ENCODE assay signal across 8 cellular contexts in the genomic region with DNA sequence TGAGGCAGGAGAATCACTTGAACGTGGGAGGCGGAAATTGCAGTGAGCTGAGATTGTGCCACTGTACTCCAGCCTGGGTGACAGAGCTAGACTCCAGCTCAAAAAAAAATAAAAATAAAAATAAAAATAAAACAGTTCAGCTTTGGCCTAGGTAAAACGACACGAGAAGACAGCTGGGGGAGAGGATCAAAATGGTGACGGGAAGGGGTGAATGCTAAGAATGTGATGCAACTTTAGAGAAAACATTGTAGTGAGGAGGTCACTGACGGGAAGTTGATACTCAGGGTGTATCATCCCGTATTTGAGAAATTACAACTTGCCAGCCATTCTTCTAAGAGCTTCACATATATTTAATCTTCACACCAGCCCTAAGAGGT. TPM values are rescaled to one million over a fixed set of nuclear protein-coding genes. Genes with fewer than 3 reads are reported as not detected.
DNase-seq lines count a peak whose midpoint lies in the region; ATAC-seq and TF ChIP-seq lines count a peak whose summit lies in the region.

No MANE protein-coding gene starts in this region.

- H3K36me3 Mint-ChIP-seq in activated T-helper 1 cell treated with anti-CD3 and anti-CD28 coated beads, Interleukin-12 subunit alpha, Interleukin-12 subunit beta, Interleukin-2, Interleukin-4 antibody, amounts not matched to agents 30 ng/mL and 10 ng/mL and 1 ng/mL, durations not matched to agents 14 hours and 24 hours and 36 hours (ENCODE audit: low read depth) = peaks cover 49% of the 10 kb centered on the region
- peaks cover 17 to 31% (median 21%) of the 10 kb centered on the region in 3 donors for H3K36me3 Mint-ChIP-seq in immature natural killer cell

- 64% methylated on average over 7 of the region's 7 CpGs for WGBS in suprapubic skin

- peak overlapping the region; percentile 84 for H3K27ac ChIP-seq in suprapubic skin

- no peaks in the 10 kb centered on the region for H3K9me3 Mint-ChIP-seq in activated T-helper 1 cell treated with anti-CD3 and anti-CD28 coated beads, Interleukin-12 subunit alpha, Interleukin-12 subunit beta, Interleukin-2, Interleukin-4 antibody, amounts not matched to agents 30 ng/mL and 10 ng/mL and 1 ng/mL, durations not matched to agents 14 hours and 24 hours and 36 hours
- H3K9me3 Mint-ChIP-seq in immature natural killer cell = no peaks in the 10 kb centered on the region

- no peaks in the 10 kb centered on the region for H3K27me3 Mint-ChIP-seq in activated T-helper 1 cell treated with anti-CD3 and anti-CD28 coated beads, Interleukin-12 subunit alpha, Interleukin-12 subunit beta, Interleukin-2, Interleukin-4 antibody, amounts not matched to agents 30 ng/mL and 10 ng/mL and 1 ng/mL, durations not matched to agents 14 hours and 24 hours and 36 hours (ENCODE audit: insufficient read depth)
- H3K27me3 Mint-ChIP-seq in immature natural killer cell (ENCODE audit: low read depth in 3 of 3) = peaks cover 3 to 23% (median 11%) of the 10 kb centered on the region in 3 donors

- H3K4me3 Mint-ChIP-seq in activated T-helper 1 cell treated with anti-CD3 and anti-CD28 coated beads, Interleukin-12 subunit alpha, Interleukin-12 subunit beta, Interleukin-2, Interleukin-4 antibody, amounts not matched to agents 30 ng/mL and 10 ng/mL and 1 ng/mL, durations not matched to agents 14 hours and 24 hours and 36 hours = peak overlapping the region; percentile 97
- H3K4me3 Mint-ChIP-seq in immature natural killer cell = peak overlapping the region; percentile 84 to 89 (median 88)

- peak; percentile 40 for DNase-seq in SIG-M5 treated with dmso at 0.1 percent for 504 hours (lab: John Stamatoyannopoulos, UW; ENCODE audit: unreplicated experiment)
- DNase-seq in SIG-M5 (lab: John Stamatoyannopoulos, UW) = no peak
- DNase-seq in activated T-helper 1 cell treated with anti-CD3 and anti-CD28 coated beads, Interleukin-12 subunit alpha, Interleukin-12 subunit beta, Interleukin-2, Interleukin-4 antibody, amounts not matched to agents 30 ng/mL and 10 ng/mL and 1 ng/mL, durations not matched to agents 14 hours and 24 hours and 36 hours (ENCODE audit: low spot score) = no peak
- no peak for DNase-seq in immature natural killer cell
- DNase-seq in suprapubic skin (ENCODE audit: low spot score in 2 of 2) = no peak

- TF ChIP-seq CTCF in suprapubic skin (IDR thresholded peaks at IDR 0.05) = no peak

- intact Hi-C loops in activated T-helper 1 cell treated with anti-CD3 and anti-CD28 coated beads, Interleukin-12 subunit alpha, Interleukin-12 subunit beta, Interleukin-2, Interleukin-4 antibody, amounts not matched to agents 30 ng/mL and 10 ng/mL and 1 ng/mL, durations not matched to agents 14 hours and 24 hours and 36 hours (cut with micrococcal nuclease) = loop anchor here (1.0 to 2.0 kb wide), 4 partner anchors 38 to 314 kb away; a partner anchor contains a TSS

- ATAC-seq in HG03571 (IDR thresholded peaks at IDR 0.05; ENCODE audit: unreplicated experiment) (no peak), GM18498 (IDR thresholded peaks at IDR 0.05; ENCODE audit: unreplicated experiment) (no peak), HG02885 (IDR thresholded peaks at IDR 0.05; ENCODE audit: poor library complexity, unreplicated experiment) (no peak)

- H3K27me3 ChIP-seq in suprapubic skin = no peaks in the 10 kb centered on the region

- peaks cover 54% of the 10 kb centered on the region for H3K36me3 ChIP-seq in suprapubic skin

- H3K4me3 ChIP-seq in suprapubic skin = peak overlapping the region; percentile 86

- H3K9me3 ChIP-seq in suprapubic skin = no peaks in the 10 kb centered on the region

- peak overlapping the region; percentile 98 for H3K27ac Mint-ChIP-seq in activated T-helper 1 cell treated with anti-CD3 and anti-CD28 coated beads, Interleukin-12 subunit alpha, Interleukin-12 subunit beta, Interleukin-2, Interleukin-4 antibody, amounts not matched to agents 30 ng/mL and 10 ng/mL and 1 ng/mL, durations not matched to agents 14 hours and 24 hours and 36 hours
- peak overlapping the region; percentile 72 to 93 (median 90) for H3K27ac Mint-ChIP-seq in immature natural killer cell

- peaks cover 56% of the 10 kb centered on the region for H3K4me1 Mint-ChIP-seq in activated T-helper 1 cell treated with anti-CD3 and anti-CD28 coated beads, Interleukin-12 subunit alpha, Interleukin-12 subunit beta, Interleukin-2, Interleukin-4 antibody, amounts not matched to agents 30 ng/mL and 10 ng/mL and 1 ng/mL, durations not matched to agents 14 hours and 24 hours and 36 hours (ENCODE audit: low read depth)
- H3K4me1 Mint-ChIP-seq in immature natural killer cell = peaks cover 27 to 54% of the 10 kb centered on the region in 2 donors

- TF ChIP-seq POLR2A in suprapubic skin (IDR thresholded peaks at IDR 0.05) = no peak

- TF ChIP-seq EP300 in suprapubic skin (IDR thresholded peaks at IDR 0.05) = no peak

- H3K4me1 ChIP-seq in suprapubic skin = peaks cover 32% of the 10 kb centered on the region

RNA-seq across cellular contexts. Expression of a gene that starts 1.1 kb away (rescaled TPM):
- 51.7 and 53.2 TPM in 2 replicates for total RNA-seq in activated T-helper 1 cell treated with anti-CD3 and anti-CD28 coated beads, Interleukin-12 subunit alpha, Interleukin-12 subunit beta, Interleukin-2, Interleukin-4 antibody, amounts not matched to agents 30 ng/mL and 10 ng/mL and 1 ng/mL, durations not matched to agents 14 hours and 24 hours and 36 hours
- 10 to 100 TPM; 10.6 to 29.9 (median 10.7) TPM for polyA plus RNA-seq in immature natural killer cell
- total RNA-seq in suprapubic skin = 10 to 100 TPM; 27.4 to 56.5 (median 37.6) TPM

RNA-seq across cellular contexts. Expression of a gene that starts 24.9 kb away (rescaled TPM):
- total RNA-seq in activated T-helper 1 cell treated with anti-CD3 and anti-CD28 coated beads, Interleukin-12 subunit alpha, Interleukin-12 subunit beta, Interleukin-2, Interleukin-4 antibody, amounts not matched to agents 30 ng/mL and 10 ng/mL and 1 ng/mL, durations not matched to agents 14 hours and 24 hours and 36 hours = 54.2 and 56.3 TPM in 2 replicates
- 10 to 100 TPM in 2 of 3 donors, 1 to 10 TPM in 1; 7.3 to 44.7 (median 14.8) TPM for polyA plus RNA-seq in immature natural killer cell
- total RNA-seq in suprapubic skin = 100 to 1,000 TPM in 3 of 4 donors, 10 to 100 TPM in 1; 86.4 to 203 (median 121) TPM

RNA-seq across cellular contexts. Expression of a gene that starts 28.5 kb away (rescaled TPM):
- total RNA-seq in activated T-helper 1 cell treated with anti-CD3 and anti-CD28 coated beads, Interleukin-12 subunit alpha, Interleukin-12 subunit beta, Interleukin-2, Interleukin-4 antibody, amounts not matched to agents 30 ng/mL and 10 ng/mL and 1 ng/mL, durations not matched to agents 14 hours and 24 hours and 36 hours = 30.9 and 33.5 TPM in 2 replicates
- 10 to 100 TPM; 24.8 to 46.9 (median 42.7) TPM for polyA plus RNA-seq in immature natural killer cell
- 10 to 100 TPM; 12.7 to 26.0 (median 22.5) TPM for total RNA-seq in suprapubic skin
